Comparison of ENCODE assay signal across 21 cellular contexts in genomic region chr5:163963881-163964280, GRCh38.
DNase-seq lines count a peak whose midpoint lies in the region; ATAC-seq and TF ChIP-seq lines count a peak whose summit lies in the region.
"Had no signal": no experiment of that assay in that cellular context is flagged by ENCODE, and none has a peak within 500 bp of the region (broad histone marks: within the 10 kb centered on the region; RNA-seq: fewer than 3 reads in every experiment).

No MANE protein-coding gene starts in this region.

- H3K27ac ChIP-seq in breast epithelium: no peak overlapping the region
- H3K27ac ChIP-seq in SK-N-MC: no peak overlapping the region
- H3K27ac ChIP-seq in body of pancreas: no peak overlapping the region
- H3K27ac ChIP-seq: heart right ventricle, lower lobe of right lung, psoas muscle had no signal

- ATAC-seq in body of pancreas (no peak), HG03342 (IDR thresholded peaks at IDR 0.05; ENCODE audit: unreplicated experiment) (no peak)
- ATAC-seq: heart right ventricle, lower lobe of right lung, natural killer cell, psoas muscle had no signal

- no peaks in the 10 kb centered on the region for H3K4me1 ChIP-seq in breast epithelium
- H3K4me1 ChIP-seq in body of pancreas: no peaks in the 10 kb centered on the region
- H3K4me1 ChIP-seq: lower lobe of right lung, psoas muscle had no signal

- no peak overlapping the region for H3K27ac Mint-ChIP-seq in MCF 10A (ENCODE audit: low read depth, unreplicated experiment)
- H3K27ac Mint-ChIP-seq: activated naive CD4-positive, alpha-beta T cell treated with anti-CD3 and anti-CD28 coated beads for 36 hours; CD4-positive, CD25-positive, alpha-beta regulatory T cell; natural killer cell had no signal

- BruUV-seq in MCF 10A (replicated peaks; lab: Mats Ljungman, UMichigan): no TSS peak

- H3K36me3 ChIP-seq in breast epithelium: no peaks in the 10 kb centered on the region
- no peaks in the 10 kb centered on the region for H3K36me3 ChIP-seq in SK-N-MC (ENCODE audit: insufficient read depth, low read length)
- H3K36me3 ChIP-seq in body of pancreas (replicated peaks in 1 of 2; ENCODE audit: insufficient read depth in 1 of 2, low read depth in 2 of 2): no peaks in the 10 kb centered on the region
- H3K36me3 ChIP-seq: heart right ventricle, lower lobe of right lung had no signal

- H3K4me3 ChIP-seq in breast epithelium: no peak overlapping the region
- no peak overlapping the region for H3K4me3 ChIP-seq in SK-N-MC
- H3K4me3 ChIP-seq in fibroblast of the aortic adventitia (ENCODE audit: low read depth, low read length): no peak overlapping the region
- no peak overlapping the region for H3K4me3 ChIP-seq in body of pancreas
- H3K4me3 ChIP-seq: heart right ventricle, lower lobe of right lung, psoas muscle had no signal

- TF ChIP-seq CTCF in MCF 10A (IDR thresholded peaks at IDR 0.05; ENCODE audit: unreplicated experiment) (no peak), breast epithelium (IDR thresholded peaks at IDR 0.05) (no peak), fibroblast of the aortic adventitia (IDR thresholded peaks at IDR 0.05; ENCODE audit: insufficient read depth, low read length) (no peak), body of pancreas (IDR thresholded peaks at IDR 0.05) (no peak)

- no peaks in the 10 kb centered on the region for H3K9me3 Mint-ChIP-seq in MCF 10A (ENCODE audit: unreplicated experiment)
- H3K9me3 Mint-ChIP-seq: natural killer cell had no signal

- no peaks in the 10 kb centered on the region for H3K27me3 Mint-ChIP-seq in MCF 10A (ENCODE audit: insufficient read depth, unreplicated experiment)
- H3K27me3 Mint-ChIP-seq: CD4-positive, CD25-positive, alpha-beta regulatory T cell had no signal

- POLR2A ChIA-PET in MCF 10A (lab: Yijun Ruan, JAX): no interaction called here

- TF ChIP-seq POLR2A in breast epithelium (IDR thresholded peaks at IDR 0.05) (no peak), body of pancreas (IDR thresholded peaks at IDR 0.05) (no peak)

- H3K27me3 ChIP-seq in breast epithelium (no peaks in the 10 kb centered on the region), body of pancreas (no peaks in the 10 kb centered on the region)
- H3K27me3 ChIP-seq: heart right ventricle had no signal

- CTCF ChIA-PET in MCF 10A (lab: Yijun Ruan, JAX): interaction anchor here (0.7 kb wide), 1 partner anchor 237 kb away, joined by 3 read pairs; no protein-coding TSS in a partner anchor

- intact Hi-C loops in MCF 10A (cut with micrococcal nuclease): no loop called here
- intact Hi-C loops in breast epithelium (cut with DNase I; ENCODE audit: low total_unique reads): no loop called here
- intact Hi-C loops in body of pancreas (cut with DNase I): no loop called here

- H3K9ac ChIP-seq in SK-N-MC (ENCODE audit: insufficient read length): no peak overlapping the region

- DNase-seq in MCF 10A (ENCODE audit: unreplicated experiment) (peak; percentile 91), breast epithelium (ENCODE audit: low spot score in 2 of 2) (no peak), SK-N-MC (ENCODE audit: low read depth, low spot score) (peak; percentile 20), fibroblast of the aortic adventitia (ENCODE audit: low read depth) (peak; percentile 8), anterior cingulate cortex (lab: John Stamatoyannopoulos, UW) (no peak), body of pancreas (no peak), cerebellar cortex (ENCODE audit: low spot score) (no peak)
- DNase-seq: 8988T; activated CD4-positive, alpha-beta T cell treated with anti-CD3 and anti-CD28 coated beads for 1 hour; activated CD8-positive, alpha-beta memory T cell treated with anti-CD3 and anti-CD28 coated beads, Interleukin-2, amount 50 U/mL, for 4 hours; activated naive CD4-positive, alpha-beta T cell treated with anti-CD3 and anti-CD28 coated beads for 36 hours; CD4-positive, CD25-positive, alpha-beta regulatory T cell; heart right ventricle; Karpas-422; lower lobe of right lung; natural killer cell; NCI-H1694 treated with DMSO at 0.1 percent for 48 hours; NCI-H2227 treated with DMSO at 0.1 percent for 48 hours; psoas muscle; SHP77 had no signal

- no peaks in the 10 kb centered on the region for H3K9me3 ChIP-seq in breast epithelium
- no peaks in the 10 kb centered on the region for H3K9me3 ChIP-seq in SK-N-MC (ENCODE audit: low read depth, low read length)
- no peaks in the 10 kb centered on the region for H3K9me3 ChIP-seq in body of pancreas
- H3K9me3 ChIP-seq: heart right ventricle, lower lobe of right lung, psoas muscle had no signal

- WGBS in body of pancreas, 2 donors: 67 to 82% methylated on average over 9 of the region's 9 CpGs

- peaks cover 5% of the 10 kb centered on the region for H3K4me1 Mint-ChIP-seq in MCF 10A (ENCODE audit: insufficient read depth, unreplicated experiment)
- H3K4me1 Mint-ChIP-seq: CD4-positive, CD25-positive, alpha-beta regulatory T cell; natural killer cell had no signal

- H3K4me3 Mint-ChIP-seq in MCF 10A (ENCODE audit: unreplicated experiment): peak overlapping the region; percentile 23
- H3K4me3 Mint-ChIP-seq: activated naive CD4-positive, alpha-beta T cell treated with anti-CD3 and anti-CD28 coated beads for 36 hours; CD4-positive, CD25-positive, alpha-beta regulatory T cell; natural killer cell had no signal

- no peaks in the 10 kb centered on the region for H3K36me3 Mint-ChIP-seq in MCF 10A (ENCODE audit: insufficient read depth, unreplicated experiment)
- H3K36me3 Mint-ChIP-seq: CD4-positive, CD25-positive, alpha-beta regulatory T cell; natural killer cell had no signal

Comparison
In these comparisons a context has a peak if more than half of its experiments do, and no peak if none do; other contexts are left out.
1. DNase-seq: peak in MCF 10A (single experiment), SK-N-MC (single experiment) and fibroblast of the aortic adventitia (single experiment); none in breast epithelium (0 of 2), anterior cingulate cortex (0 of 58), body of pancreas (0 of 4) and cerebellar cortex (single experiment).